Comparison of ENCODE assay signal across 24 cellular contexts in genomic region chr17:36992701-36993100, GRCh38. TPM values are rescaled to one million over a fixed set of nuclear protein-coding genes. Genes with fewer than 3 reads are reported as not detected.
"Had no signal": no experiment of that assay in that cellular context is flagged by ENCODE, and none has a peak within 500 bp of the region (broad histone marks: within the 10 kb centered on the region; RNA-seq: fewer than 3 reads in every experiment).

No MANE protein-coding gene starts in this region.

- DNase-seq: activated B cell treated with CpG ODN at 0.5 μM for 24 hours; activated CD4-positive, alpha-beta T cell treated with anti-CD3 and anti-CD28 coated beads for 36 hours; activated CD4-positive, alpha-beta T cell treated with anti-CD3 and anti-CD28 coated beads, Interleukin-2, amount 50 U/mL, for 4 hours; activated CD8-positive, alpha-beta memory T cell treated with anti-CD3 and anti-CD28 coated beads for 24 hours; activated CD8-positive, alpha-beta memory T cell treated with anti-CD3 and anti-CD28 coated beads, Interleukin-2, amount 50 U/mL, for 4 hours; activated T-cell treated with anti-CD3 and anti-CD28 coated beads, Interleukin-2, amount 50 U/mL, for 24 hours; adrenal gland; brain microvascular endothelial cell; dermis blood vessel endothelial cell; effector CD8-positive, alpha-beta T cell; erythroblast; foreskin fibroblast; heart right ventricle; mammary epithelial cell; midbrain; ovary; stimulated activated CD4-positive, alpha-beta T cell treated with anti-CD3 and anti-CD28 coated beads, Interleukin-4, amount 100 ng/mL, for 24 hours; stimulated activated naive CD4-positive, alpha-beta T cell treated with Interleukin-2 at 50 U/mL for 16 hours had no signal

- H3K27me3 ChIP-seq: adrenal gland, ascending aorta, brain microvascular endothelial cell, heart right ventricle, ovary, right atrium auricular region had no signal

- H3K36me3 ChIP-seq: ovary, prostate gland had no signal

- H3K4me3 ChIP-seq: adrenal gland, ascending aorta, heart right ventricle, ovary, prostate gland, right atrium auricular region had no signal

- H3K4me1 ChIP-seq: adrenal gland, ascending aorta, heart right ventricle, prostate gland, right atrium auricular region had no signal

- H3K27ac ChIP-seq: adrenal gland, ascending aorta, brain microvascular endothelial cell, heart right ventricle, ovary, prostate gland, right atrium auricular region had no signal

- H3K9me3 ChIP-seq: adrenal gland, ascending aorta, heart right ventricle, ovary, prostate gland, right atrium auricular region had no signal

RNA-seq across cellular contexts. Expression of gene LHX1, which starts 55.4 kb away (rescaled TPM):
- total RNA-seq: activated B cell treated with CpG ODN at 0.5 μM for 24 hours; activated CD4-positive, alpha-beta T cell treated with anti-CD3 and anti-CD28 coated beads for 36 hours; adrenal gland; ascending aorta; fibroblast of lung; mammary epithelial cell; prostate gland; right atrium auricular region; subcutaneous adipose tissue; ureter had no signal
- polyA plus RNA-seq: adrenal gland, fibroblast of lung, heart right ventricle, mammary epithelial cell had no signal
